8 cellular contexts compared by ENCODE assay signal in the genomic region with DNA sequence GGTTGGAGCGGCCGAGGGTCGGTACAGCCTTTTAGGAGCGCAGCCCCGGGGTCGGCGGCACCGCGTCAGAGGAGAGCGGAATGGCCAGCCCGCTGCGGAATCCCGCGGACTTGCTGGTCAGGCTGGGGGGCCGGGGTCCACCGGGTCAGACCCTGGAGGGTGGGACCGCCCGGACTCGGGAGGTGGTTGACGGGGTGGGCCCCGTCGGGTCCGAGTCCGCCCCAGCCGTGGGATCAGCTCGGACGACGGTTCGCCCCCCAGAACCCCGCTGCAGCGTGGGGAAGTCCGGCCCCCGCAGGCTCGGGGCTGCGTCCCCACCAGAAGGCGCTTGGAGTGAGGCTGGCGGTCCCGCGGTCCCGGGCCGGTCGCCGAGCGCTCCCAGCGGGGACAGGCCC. TPM values are rescaled to one million over a fixed set of nuclear protein-coding genes. Genes with fewer than 3 reads are reported as not detected.
DNase-seq lines count a peak whose midpoint lies in the region; ATAC-seq and TF ChIP-seq lines count a peak whose summit lies in the region.

No MANE protein-coding gene starts in this region.

- DNase-seq in Calu3 = no peak
- DNase-seq in RWPE1 (ENCODE audit: low spot score) = no peak
- no peak for DNase-seq in DMS53 (lab: John Stamatoyannopoulos, UW)
- DNase-seq in effector CD8-positive, alpha-beta T cell (lab: John Stamatoyannopoulos, UW) = no peak

- peaks cover 15% of the 10 kb centered on the region for H3K27me3 Mint-ChIP-seq in Calu3 (ENCODE audit: unreplicated experiment)

- H3K9me3 ChIP-seq in esophagus (ENCODE audit: control insufficient read depth in 2 of 2, insufficient read depth in 1 of 2, low read depth in 1 of 2, low read length in 1 of 2) = no peaks in the 10 kb centered on the region

- peaks cover 0 to 11% of the 10 kb centered on the region in 2 donors for H3K4me1 ChIP-seq in esophagus (ENCODE audit: control insufficient read depth in 2 of 2, insufficient read depth in 2 of 2, low read length in 1 of 2)
- no peaks in the 10 kb centered on the region for H3K4me1 ChIP-seq in rectal smooth muscle tissue (ENCODE audit: control insufficient read depth, insufficient read depth, low read length)

- no peak overlapping the region for H3K9ac ChIP-seq in rectal smooth muscle tissue (ENCODE audit: low read length)

- H3K27me3 ChIP-seq in esophagus (ENCODE audit: control insufficient read depth in 1 of 2, insufficient read depth in 2 of 2, low read length in 2 of 2) = no peaks in the 10 kb centered on the region
- peaks cover 13% of the 10 kb centered on the region for H3K27me3 ChIP-seq in rectal smooth muscle tissue (ENCODE audit: control insufficient read depth, insufficient read depth, low read length)

- no peak overlapping the region for H3K27ac Mint-ChIP-seq in Calu3 (ENCODE audit: unreplicated experiment)

- POLR2A ChIA-PET in RWPE1 (lab: Yijun Ruan, JAX; ENCODE audit: low non-redundant PET) = interaction anchor here (1.0 kb wide), 1 partner anchor 9 kb away, joined by 4 read pairs; no protein-coding TSS in a partner anchor

- no TSS peak for BruUV-seq in Calu3 (replicated peaks; lab: Mats Ljungman, UMichigan)

- peaks cover 52% of the 10 kb centered on the region for H3K36me3 Mint-ChIP-seq in Calu3 (ENCODE audit: insufficient read depth, unreplicated experiment)

- ATAC-seq in GM21825 (IDR thresholded peaks at IDR 0.05; ENCODE audit: unreplicated experiment) (no peak), HG03135 (IDR thresholded peaks at IDR 0.05; ENCODE audit: unreplicated experiment) (no peak)

- H3K9me3 Mint-ChIP-seq in Calu3 (ENCODE audit: low read depth, unreplicated experiment) = no peaks in the 10 kb centered on the region

- intact Hi-C loops in Calu3 (cut with micrococcal nuclease; ENCODE audit: unreplicated experiment) = no loop called here

- peak overlapping the region; percentile 82 for H3K4me3 Mint-ChIP-seq in Calu3 (ENCODE audit: low read depth, unreplicated experiment)

- 3 to 7% methylated on average over 36 to 45 of the region's 45 CpGs for WGBS in esophagus, 2 donors

- H3K4me3 ChIP-seq in esophagus (ENCODE audit: low read depth in 1 of 2, low read length in 2 of 2) (peak overlapping the region; percentile 61 to 62), rectal smooth muscle tissue (ENCODE audit: low read length) (peak overlapping the region; percentile 44)

- peaks cover 0 to 1% of the 10 kb centered on the region in 2 donors for H3K36me3 ChIP-seq in esophagus (ENCODE audit: control insufficient read depth in 2 of 2, insufficient read depth in 2 of 2, low read length in 1 of 2)
- no peaks in the 10 kb centered on the region for H3K36me3 ChIP-seq in rectal smooth muscle tissue (ENCODE audit: control insufficient read depth, insufficient read depth, low read length)

- H3K4me1 Mint-ChIP-seq in Calu3 (ENCODE audit: low read depth, unreplicated experiment) = peaks cover 25% of the 10 kb centered on the region

- H3K27ac ChIP-seq in RWPE1 (peak overlapping the region; percentile 34; the same call in 1 of the 2 replicates), esophagus (ENCODE audit: low read depth in 2 of 2, low read length in 1 of 2) (no peak overlapping the region), rectal smooth muscle tissue (ENCODE audit: low read depth, low read length) (no peak overlapping the region)

- CTCF ChIA-PET in Calu3 (lab: Charles Lee) = interaction anchor here (0.6 kb wide), 1 partner anchor 97 kb away, joined by 4 read pairs; no protein-coding TSS in a partner anchor
- CTCF ChIA-PET in RWPE1 (lab: Yijun Ruan, JAX) = no interaction called here

- no peak for TF ChIP-seq CTCF in Calu3 (IDR thresholded peaks at IDR 0.05; ENCODE audit: unreplicated experiment)
- TF ChIP-seq CTCF in RWPE1 (conservative IDR thresholded peaks at IDR 0.05; ENCODE audit: low read depth) = no peak

RNA-seq across cellular contexts. Expression of gene ADM2, which starts 0.3 kb away (rescaled TPM):
- total RNA-seq in Calu3 (2022) = 10.2 and 13.6 TPM in 2 replicates
- polyA plus RNA-seq in esophagus = 1 to 10 TPM; 2.2 to 3.6 TPM

RNA-seq across cellular contexts. Expression of gene MIOX, which starts 5.6 kb away (rescaled TPM):
- total RNA-seq in Calu3 (2022) = 0.45 TPM in 1 of 2 replicates, not detected in the other
- not detected for polyA plus RNA-seq in esophagus

RNA-seq across cellular contexts. Expression of gene SBF1, which starts 6.2 kb away (rescaled TPM):
- 102 and 104 TPM in 2 replicates for total RNA-seq in Calu3 (2022)
- 10 to 100 TPM; 44.3 to 73.5 TPM for polyA plus RNA-seq in esophagus

RNA-seq across cellular contexts. Expression of gene LMF2, which starts 26.5 kb away (rescaled TPM):
- 85.2 and 87.1 TPM in 2 replicates for total RNA-seq in Calu3 (2022)
- 10 to 100 TPM; 44.1 to 64.9 TPM for polyA plus RNA-seq in esophagus

RNA-seq across cellular contexts. Expression of gene NCAPH2, which starts 27.0 kb away (rescaled TPM):
- 73.2 and 92.0 TPM in 2 replicates for total RNA-seq in Calu3 (2022)
- polyA plus RNA-seq in esophagus = 10 to 100 TPM; 32.9 to 35.4 TPM
